In genomic region chr5:68215208-68215887, GRCh38 we compare ENCODE assay signal across 8 cellular contexts. TPM values are rescaled to one million over a fixed set of nuclear protein-coding genes. Genes with fewer than 3 reads are reported as not detected.
DNase-seq lines count a peak whose midpoint lies in the region; ATAC-seq and TF ChIP-seq lines count a peak whose summit lies in the region.

Gene PIK3R1, plus strand, starts transcription at chr5:68215756. Its CDS starts 10,920 bp downstream, at chr5:68226676.

- H3K4me1 Mint-ChIP-seq in activated T-helper 1 cell treated with anti-CD3 and anti-CD28 coated beads, Interleukin-12 subunit alpha, Interleukin-12 subunit beta, Interleukin-2, Interleukin-4 antibody, amounts not matched to agents 30 ng/mL and 10 ng/mL and 1 ng/mL, durations not matched to agents 14 hours and 24 hours and 36 hours (ENCODE audit: low read depth), result peaks cover 37% of the 10 kb centered on the region
- H3K4me1 Mint-ChIP-seq in naive thymus-derived CD4-positive, alpha-beta T cell, result peaks cover 35 to 46% (median 44%) of the 10 kb centered on the region in 7 donors
- H3K4me1 Mint-ChIP-seq in stimulated activated memory B cell treated with anti-CD40 and anti-IgM and Interleukin-4, amounts not matched to agents 10 μg/mL and 1 μg/mL and 100 μg/mL, for 72 hours, result peaks cover 30% of the 10 kb centered on the region

- DNase-seq in ELF-1 (ENCODE audit: low read depth, low spot score) (peak; percentile 94), H4 (ENCODE audit: low spot score) (peak; percentile 81), RPMI7951 (ENCODE audit: low read depth) (peak; percentile 94), fibroblast of gingiva (ENCODE audit: low read depth) (peak; percentile 99)
- DNase-seq in activated T-helper 1 cell treated with anti-CD3 and anti-CD28 coated beads, Interleukin-12 subunit alpha, Interleukin-12 subunit beta, Interleukin-2, Interleukin-4 antibody, amounts not matched to agents 30 ng/mL and 10 ng/mL and 1 ng/mL, durations not matched to agents 14 hours and 24 hours and 36 hours (ENCODE audit: low spot score), result peak; percentile 88
- DNase-seq in naive thymus-derived CD4-positive, alpha-beta T cell, result peak; percentile 86 to 96 (median 93)

- H3K36me3 Mint-ChIP-seq in activated T-helper 1 cell treated with anti-CD3 and anti-CD28 coated beads, Interleukin-12 subunit alpha, Interleukin-12 subunit beta, Interleukin-2, Interleukin-4 antibody, amounts not matched to agents 30 ng/mL and 10 ng/mL and 1 ng/mL, durations not matched to agents 14 hours and 24 hours and 36 hours (ENCODE audit: low read depth), result peaks cover 20% of the 10 kb centered on the region
- peaks cover 0 to 24% (median 11%) of the 10 kb centered on the region in 5 donors for H3K36me3 Mint-ChIP-seq in naive thymus-derived CD4-positive, alpha-beta T cell
- peaks cover 10% of the 10 kb centered on the region for H3K36me3 Mint-ChIP-seq in stimulated activated memory B cell treated with anti-CD40 and anti-IgM and Interleukin-4, amounts not matched to agents 10 μg/mL and 1 μg/mL and 100 μg/mL, for 72 hours

- TF ChIP-seq CTCF in LNCAP (IDR thresholded peaks at IDR 0.05), result peak; percentile 19; the same call in 1 of the 2 replicates

- H3K9me3 Mint-ChIP-seq in activated T-helper 1 cell treated with anti-CD3 and anti-CD28 coated beads, Interleukin-12 subunit alpha, Interleukin-12 subunit beta, Interleukin-2, Interleukin-4 antibody, amounts not matched to agents 30 ng/mL and 10 ng/mL and 1 ng/mL, durations not matched to agents 14 hours and 24 hours and 36 hours, result peaks cover 19% of the 10 kb centered on the region
- peaks cover 0 to 17% (median 5%) of the 10 kb centered on the region in 11 donors for H3K9me3 Mint-ChIP-seq in naive thymus-derived CD4-positive, alpha-beta T cell
- H3K9me3 Mint-ChIP-seq in stimulated activated memory B cell treated with anti-CD40 and anti-IgM and Interleukin-4, amounts not matched to agents 10 μg/mL and 1 μg/mL and 100 μg/mL, for 72 hours, result peaks cover 12% of the 10 kb centered on the region

- H3K9me3 ChIP-seq in naive thymus-derived CD4-positive, alpha-beta T cell (ENCODE audit: control insufficient read depth in 2 of 3, low read length in 3 of 3), result peaks cover 0 to 1% (median 0%) of the 10 kb centered on the region in 3 experiments

- POLR2A ChIA-PET in naive thymus-derived CD4-positive, alpha-beta T cell (lab: Charles Lee), result interaction anchor here (0.5 to 4.0 kb wide), 26 partner anchors 9 to 1049 kb away, joined by 3 to 28 read pairs (median 8); no protein-coding TSS in a partner anchor

- peak within 1 kb of the TSS; percentile 93 for H3K27ac Mint-ChIP-seq in activated T-helper 1 cell treated with anti-CD3 and anti-CD28 coated beads, Interleukin-12 subunit alpha, Interleukin-12 subunit beta, Interleukin-2, Interleukin-4 antibody, amounts not matched to agents 30 ng/mL and 10 ng/mL and 1 ng/mL, durations not matched to agents 14 hours and 24 hours and 36 hours
- H3K27ac Mint-ChIP-seq in naive thymus-derived CD4-positive, alpha-beta T cell, result peak within 1 kb of the TSS; percentile 85 to 97 (median 94)
- H3K27ac Mint-ChIP-seq in stimulated activated memory B cell treated with anti-CD40 and anti-IgM and Interleukin-4, amounts not matched to agents 10 μg/mL and 1 μg/mL and 100 μg/mL, for 72 hours, result peak within 1 kb of the TSS; percentile 97

- peak within 1 kb of the TSS; percentile 89 for H3K27ac ChIP-seq in naive thymus-derived CD4-positive, alpha-beta T cell (ENCODE audit: low read depth, low read length)

- peak within 1 kb of the TSS; percentile 91 for H3K4me3 Mint-ChIP-seq in activated T-helper 1 cell treated with anti-CD3 and anti-CD28 coated beads, Interleukin-12 subunit alpha, Interleukin-12 subunit beta, Interleukin-2, Interleukin-4 antibody, amounts not matched to agents 30 ng/mL and 10 ng/mL and 1 ng/mL, durations not matched to agents 14 hours and 24 hours and 36 hours
- peak within 1 kb of the TSS; percentile 84 to 94 (median 92) for H3K4me3 Mint-ChIP-seq in naive thymus-derived CD4-positive, alpha-beta T cell
- peak within 1 kb of the TSS; percentile 87 for H3K4me3 Mint-ChIP-seq in stimulated activated memory B cell treated with anti-CD40 and anti-IgM and Interleukin-4, amounts not matched to agents 10 μg/mL and 1 μg/mL and 100 μg/mL, for 72 hours

- intact Hi-C loops in activated T-helper 1 cell treated with anti-CD3 and anti-CD28 coated beads, Interleukin-12 subunit alpha, Interleukin-12 subunit beta, Interleukin-2, Interleukin-4 antibody, amounts not matched to agents 30 ng/mL and 10 ng/mL and 1 ng/mL, durations not matched to agents 14 hours and 24 hours and 36 hours (cut with micrococcal nuclease), result loop anchor here (1.0 to 5.0 kb wide), 8 partner anchors 24 to 1048 kb away; a partner anchor contains a TSS
- intact Hi-C loops in naive thymus-derived CD4-positive, alpha-beta T cell (cut with micrococcal nuclease), result loop anchor here (1.0 to 10.0 kb wide), 16 partner anchors 24 to 1391 kb away; partner anchors contain the start of gene SLC30A5 (in 1 of the 2)

- peaks cover 0 to 17% (median 0%) of the 10 kb centered on the region in 3 experiments for H3K36me3 ChIP-seq in naive thymus-derived CD4-positive, alpha-beta T cell (ENCODE audit: control insufficient read depth in 2 of 3, insufficient read depth in 3 of 3, low read length in 3 of 3)

- CTCF ChIA-PET in naive thymus-derived CD4-positive, alpha-beta T cell (lab: Charles Lee), result interaction anchor here (0.8 to 2.6 kb wide), 10 partner anchors 9 to 71 kb away, joined by 3 to 14 read pairs (median 6); no protein-coding TSS in a partner anchor

- no peaks in the 10 kb centered on the region for H3K27me3 Mint-ChIP-seq in activated T-helper 1 cell treated with anti-CD3 and anti-CD28 coated beads, Interleukin-12 subunit alpha, Interleukin-12 subunit beta, Interleukin-2, Interleukin-4 antibody, amounts not matched to agents 30 ng/mL and 10 ng/mL and 1 ng/mL, durations not matched to agents 14 hours and 24 hours and 36 hours (ENCODE audit: insufficient read depth)
- H3K27me3 Mint-ChIP-seq in naive thymus-derived CD4-positive, alpha-beta T cell, result no peaks in the 10 kb centered on the region
- H3K27me3 Mint-ChIP-seq in stimulated activated memory B cell treated with anti-CD40 and anti-IgM and Interleukin-4, amounts not matched to agents 10 μg/mL and 1 μg/mL and 100 μg/mL, for 72 hours, result no peaks in the 10 kb centered on the region

- H3K4me3 ChIP-seq in naive thymus-derived CD4-positive, alpha-beta T cell (ENCODE audit: low read length), result peak within 1 kb of the TSS; percentile 73

- ATAC-seq in naive thymus-derived CD4-positive, alpha-beta T cell, result peak; percentile 91
- peak; percentile 96 for ATAC-seq in stimulated activated memory B cell treated with anti-CD40 and anti-IgM and Interleukin-4, amounts not matched to agents 10 μg/mL and 1 μg/mL and 100 μg/mL, for 72 hours

- H3K27me3 ChIP-seq in naive thymus-derived CD4-positive, alpha-beta T cell (ENCODE audit: control insufficient read depth in 2 of 2, insufficient read depth in 2 of 2, low read length in 2 of 2), result no peaks in the 10 kb centered on the region

- H3K4me1 ChIP-seq in naive thymus-derived CD4-positive, alpha-beta T cell (ENCODE audit: control insufficient read depth in 2 of 2, insufficient read depth in 2 of 2, low read length in 2 of 2), result peaks cover 16 to 18% of the 10 kb centered on the region in 2 donors

RNA-seq across cellular contexts. Expression of gene PIK3R1, which starts in this region (rescaled TPM):
- total RNA-seq in H4 (2014; rRNA removed; shearing (Covaris generic)), result 15.7 and 17.2 TPM in 2 replicates
- 19.5 and 24.5 TPM in 2 replicates for total RNA-seq in RPMI7951 (2014; rRNA removed; shearing (Covaris generic))
- 43.3 and 46.2 TPM in 2 replicates for total RNA-seq in activated T-helper 1 cell treated with anti-CD3 and anti-CD28 coated beads, Interleukin-12 subunit alpha, Interleukin-12 subunit beta, Interleukin-2, Interleukin-4 antibody, amounts not matched to agents 30 ng/mL and 10 ng/mL and 1 ng/mL, durations not matched to agents 14 hours and 24 hours and 36 hours
- 100 to 1,000 TPM in 4 of 5 experiments, 10 to 100 TPM in 1; 72.0 to 207 (median 131) TPM for total RNA-seq in naive thymus-derived CD4-positive, alpha-beta T cell
- polyA plus RNA-seq in naive thymus-derived CD4-positive, alpha-beta T cell, result 100 to 1,000 TPM in 1 of 2 donors, 10 to 100 TPM in 1; 85.1 to 110 TPM

Comparison
In these comparisons a context has a peak if more than half of its experiments do, and no peak if none do; other contexts are left out.
1. Peak in every context shown above with its lines: DNase-seq, ATAC-seq, H3K4me3 ChIP-seq and H3K27ac ChIP-seq.